ENCODE assay signal across 1 cellular context in genomic region chr3:38003371-38003816, GRCh38.
TF ChIP-seq lines count a peak whose summit lies in the region.

No MANE protein-coding gene starts in this region.

TF ChIP-seq in HepG2, 621 proteins besides CTCF, POLR2A, EP300 and RAD21 (continued from another document and continues in another):
- TF ChIP-seq HMGXB3 (CRISPR knock-in tag; IDR thresholded peaks at IDR 0.05; ENCODE audit: borderline replicate concordance) (no peak), ZNF784 (CRISPR knock-in tag; IDR thresholded peaks at IDR 0.05; ENCODE audit: borderline replicate concordance) (no peak), FOXA1 (IDR thresholded peaks at IDR 0.05) (no peak), FOXA1 (CRISPR knock-in tag; IDR thresholded peaks at IDR 0.05) (0 out of 2 replicates have a peak, but pooled peaks have one; percentile 10), PHF21A (CRISPR knock-in tag; IDR thresholded peaks at IDR 0.05) (no peak), ETV5 (CRISPR knock-in tag; IDR thresholded peaks at IDR 0.05; ENCODE audit: borderline replicate concordance) (no peak), SNAI1 (CRISPR knock-in tag; IDR thresholded peaks at IDR 0.05; ENCODE audit: borderline replicate concordance) (no peak), ZNF142 (CRISPR knock-in tag; IDR thresholded peaks at IDR 0.05) (no peak), RNF219 (CRISPR knock-in tag; IDR thresholded peaks at IDR 0.05) (no peak), SCMH1 (CRISPR knock-in tag; IDR thresholded peaks at IDR 0.05; ENCODE audit: borderline replicate concordance) (no peak), ZBTB46 (CRISPR knock-in tag; IDR thresholded peaks at IDR 0.05; ENCODE audit: borderline replicate concordance) (no peak), HHEX (CRISPR knock-in tag; IDR thresholded peaks at IDR 0.05) (no peak), ZNF607 (CRISPR knock-in tag; IDR thresholded peaks at IDR 0.05; ENCODE audit: borderline replicate concordance) (peak; percentile 56; the same call in 1 of the 2 replicates), FOXM1 (CRISPR knock-in tag; IDR thresholded peaks at IDR 0.05) (no peak), ZBTB33 (CRISPR knock-in tag; IDR thresholded peaks at IDR 0.05) (no peak), TFAP4 (IDR thresholded peaks at IDR 0.05; ENCODE audit: borderline replicate concordance, low read depth) (no peak), STAT6 (CRISPR knock-in tag; IDR thresholded peaks at IDR 0.05; ENCODE audit: borderline replicate concordance) (no peak; the same call in 1 of the 2 replicates), ZNF569 (CRISPR knock-in tag; IDR thresholded peaks at IDR 0.05; ENCODE audit: borderline replicate concordance) (no peak), ZBTB7A (CRISPR knock-in tag; IDR thresholded peaks at IDR 0.05) (peak; percentile 77; the same call in 1 of the 2 replicates), NKX3-1 (CRISPR knock-in tag; IDR thresholded peaks at IDR 0.05) (no peak), ZNF33A (CRISPR knock-in tag; IDR thresholded peaks at IDR 0.05; ENCODE audit: borderline replicate concordance) (no peak), REXO4 (CRISPR knock-in tag; IDR thresholded peaks at IDR 0.05; ENCODE audit: borderline replicate concordance) (no peak), ZNF839 (CRISPR knock-in tag; IDR thresholded peaks at IDR 0.05; ENCODE audit: borderline replicate concordance) (no peak), ZFP37 (CRISPR knock-in tag; IDR thresholded peaks at IDR 0.05; ENCODE audit: borderline replicate concordance) (no peak), ATF7-NPFF (CRISPR knock-in tag; IDR thresholded peaks at IDR 0.05; ENCODE audit: low read depth) (no peak), PAWR (CRISPR knock-in tag; IDR thresholded peaks at IDR 0.05; ENCODE audit: borderline replicate concordance) (no peak), PRMT3 (CRISPR knock-in tag; IDR thresholded peaks at IDR 0.05; ENCODE audit: borderline replicate concordance, low read depth) (peak; percentile 85; the same call in 1 of the 2 replicates), HNF1B (CRISPR knock-in tag; IDR thresholded peaks at IDR 0.05) (peak; percentile 87), GPN1 (CRISPR knock-in tag; IDR thresholded peaks at IDR 0.05; ENCODE audit: borderline replicate concordance) (no peak), THAP7 (CRISPR knock-in tag; IDR thresholded peaks at IDR 0.05) (no peak), ZNF737 (CRISPR knock-in tag; IDR thresholded peaks at IDR 0.05; ENCODE audit: borderline replicate concordance) (no peak)
